13 cellular contexts compared by ENCODE assay signal in the genomic region with DNA sequence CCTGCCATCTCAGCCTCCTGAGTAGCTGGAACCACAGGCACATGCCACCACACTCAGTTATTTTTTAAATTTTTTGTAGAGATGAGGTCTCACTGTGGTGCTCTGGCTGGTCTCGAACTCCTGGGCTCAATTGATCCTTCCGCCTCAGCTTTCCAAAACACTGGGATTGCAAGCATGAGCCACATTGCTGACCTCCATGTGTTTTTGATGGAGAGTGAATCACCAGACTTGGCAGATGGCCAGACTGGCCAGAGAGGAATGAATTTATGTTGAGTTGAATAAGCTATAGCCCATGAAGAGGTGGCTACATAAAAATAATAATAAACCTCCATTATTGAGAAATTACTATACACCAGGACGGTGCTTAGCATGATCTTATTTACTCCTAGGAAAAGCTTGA.
DNase-seq lines count a peak whose midpoint lies in the region; ATAC-seq and TF ChIP-seq lines count a peak whose summit lies in the region.
"Had no signal": no experiment of that assay in that cellular context is flagged by ENCODE, and none has a peak within 500 bp of the region (broad histone marks: within the 10 kb centered on the region; RNA-seq: fewer than 3 reads in every experiment).

No MANE protein-coding gene starts in this region.

- no peaks in the 10 kb centered on the region for H3K9me3 ChIP-seq in esophagus muscularis mucosa
- H3K9me3 ChIP-seq in gastrocnemius medialis, result no peaks in the 10 kb centered on the region

- DNase-seq in SHP77 (lab: John Stamatoyannopoulos, UW), result peak; percentile 5 to 43
- no peak for DNase-seq in SHP77 treated with DMSO at 0.1 percent for 48 hours (lab: John Stamatoyannopoulos, UW)
- peak; percentile 88 for DNase-seq in RPMI7951 (ENCODE audit: low read depth)
- peak; percentile 55 for DNase-seq in esophagus muscularis mucosa (ENCODE audit: extremely low spot score)
- DNase-seq in smooth muscle cell of the brain vasculature (ENCODE audit: low read depth, low spot score), result peak; percentile 85
- no peak for DNase-seq in stimulated activated naive CD4-positive, alpha-beta T cell treated with Interleukin-2 at 50 U/mL for 16 hours (lab: John Stamatoyannopoulos, UW)
- DNase-seq in gastrocnemius medialis, result no peak
- DNase-seq: activated T-cell treated with anti-CD3 and anti-CD28 coated beads, Interleukin-2, amount 50 U/mL, for 24 hours; NCI-H2081 treated with DMSO at 0.1 percent for 48 hours; stimulated activated CD8-positive, alpha-beta memory T cell treated with anti-CD3 and anti-CD28 coated beads, Interleukin-4, amount 100 ng/mL, for 48 hours; T-cell had no signal

- WGBS in esophagus muscularis mucosa, result 38% methylated on average over 3 of the region's 3 CpGs

- ATAC-seq in GM19395 (IDR thresholded peaks at IDR 0.05; ENCODE audit: unreplicated experiment), result no peak
- ATAC-seq in gastrocnemius medialis, result no peak
- ATAC-seq: left colon, T-cell had no signal

- intact Hi-C loops in esophagus muscularis mucosa (cut with DNase I), result no loop called here
- intact Hi-C loops in gastrocnemius medialis (cut with DNase I; ENCODE audit: low total_unique reads), result no loop called here

- no peak overlapping the region for H3K4me3 ChIP-seq in esophagus muscularis mucosa
- no peak overlapping the region for H3K4me3 ChIP-seq in gastrocnemius medialis

- TF ChIP-seq EP300 in esophagus muscularis mucosa (IDR thresholded peaks at IDR 0.05), result no peak

- H3K27ac ChIP-seq in esophagus muscularis mucosa (replicated peaks in 1 of 4) (no peak overlapping the region), gastrocnemius medialis (no peak overlapping the region)

- TF ChIP-seq POLR2A in esophagus muscularis mucosa (IDR thresholded peaks at IDR 0.05; ENCODE audit: low read depth), result no peak
- no peak for TF ChIP-seq POLR2A in gastrocnemius medialis (IDR thresholded peaks at IDR 0.05)

- H3K4me1 ChIP-seq in esophagus muscularis mucosa (peaks cover 5 to 32% (median 28%) of the 10 kb centered on the region in 4 donors), gastrocnemius medialis (no peaks in the 10 kb centered on the region)

- in situ Hi-C loops in gastrocnemius medialis (cut with MboI; ENCODE audit: low sequenced_read_pairs in 4 of 4), result loop anchor here in 2 of 4 donors (5.0 to 10.0 kb wide), 2 partner anchors 467 to 470 kb away; no protein-coding TSS in a partner anchor

- H3K27me3 ChIP-seq in esophagus muscularis mucosa (no peaks in the 10 kb centered on the region), gastrocnemius medialis (no peaks in the 10 kb centered on the region)

- H3K36me3 ChIP-seq in esophagus muscularis mucosa, result no peaks in the 10 kb centered on the region
- H3K36me3 ChIP-seq in gastrocnemius medialis, result no peaks in the 10 kb centered on the region

- TF ChIP-seq CTCF in esophagus muscularis mucosa (IDR thresholded peaks at IDR 0.05) (no peak), gastrocnemius medialis (IDR thresholded peaks at IDR 0.05 in 4 of 5, conservative IDR thresholded peaks at IDR 0.05 in 1 of 5) (no peak)

Comparison
In these comparisons a context has a peak if more than half of its experiments do, and no peak if none do; other contexts are left out.
1. DNase-seq: peak in SHP77 (2 of 2), RPMI7951 (single experiment), esophagus muscularis mucosa (single experiment) and smooth muscle cell of the brain vasculature (single experiment); none in SHP77 treated with DMSO at 0.1 percent for 48 hours (single experiment), stimulated activated naive CD4-positive, alpha-beta T cell treated with Interleukin-2 at 50 U/mL for 16 hours (single experiment) and gastrocnemius medialis (0 of 2).